8 cellular contexts compared by ENCODE assay signal in genomic region chr4:107037188-107037587, GRCh38. TPM values are rescaled to one million over a fixed set of nuclear protein-coding genes. Genes with fewer than 3 reads are reported as not detected.
A peak's percentile ranks its signal among the peaks of the same experiment; 100 is the strongest.
DNase-seq lines count a peak whose midpoint lies in the region; ATAC-seq, FAIRE-seq and TF ChIP-seq lines count a peak whose summit lies in the region.

No MANE protein-coding gene starts in this region.

- POLR2A ChIA-PET in naive thymus-derived CD4-positive, alpha-beta T cell (lab: Charles Lee), result no interaction called here

- peaks cover 56 to 65% (median 61%) of the 10 kb centered on the region in 5 donors for H3K27me3 Mint-ChIP-seq in naive thymus-derived CD4-positive, alpha-beta T cell

- CTCF ChIA-PET in naive thymus-derived CD4-positive, alpha-beta T cell (lab: Charles Lee), result no interaction called here

- H3K4me3 ChIP-seq in WI38 (ENCODE audit: low read depth, low read length), result no peak overlapping the region
- peak overlapping the region; percentile 62 for H3K4me3 ChIP-seq in iPS-15b (ENCODE audit: low read depth, low read length)
- H3K4me3 ChIP-seq in small intestine (ENCODE audit: low read depth in 1 of 2, low read length in 2 of 2), result no peak overlapping the region
- H3K4me3 ChIP-seq in naive thymus-derived CD4-positive, alpha-beta T cell (ENCODE audit: low read length), result no peak overlapping the region

- H3K4me1 Mint-ChIP-seq in naive thymus-derived CD4-positive, alpha-beta T cell, result peaks cover 17 to 32% (median 26%) of the 10 kb centered on the region in 7 donors

- peaks cover 68% of the 10 kb centered on the region for H3K27me3 ChIP-seq in iPS-15b (ENCODE audit: control insufficient read depth, insufficient read depth, low read length)
- H3K27me3 ChIP-seq in small intestine (ENCODE audit: control insufficient read depth in 2 of 2, insufficient read depth in 2 of 2, low read length in 2 of 2), result peaks cover 4 to 26% of the 10 kb centered on the region in 2 donors
- peaks cover 0 to 4% of the 10 kb centered on the region in 2 donors for H3K27me3 ChIP-seq in naive thymus-derived CD4-positive, alpha-beta T cell (ENCODE audit: control insufficient read depth in 2 of 2, insufficient read depth in 2 of 2, low read length in 2 of 2)

- peaks cover 0 to 6% (median 0%) of the 10 kb centered on the region in 5 donors for H3K36me3 Mint-ChIP-seq in naive thymus-derived CD4-positive, alpha-beta T cell

- H3K27ac Mint-ChIP-seq in naive thymus-derived CD4-positive, alpha-beta T cell, result no peak overlapping the region

- 3 to 6% (median 5%) methylated on average over 19 of the region's 19 CpGs for WGBS in small intestine, 3 donors

- no peak for FAIRE-seq in small intestine (lab: Jason Lieb, UNC)

- peak overlapping the region in 2 of 10 donors; percentile 70 to 76 for H3K4me3 Mint-ChIP-seq in naive thymus-derived CD4-positive, alpha-beta T cell

- TF ChIP-seq CTCF in AG09319 (IDR thresholded peaks at IDR 0.05; ENCODE audit: low read depth, low read length) (peak; percentile 81), WI38 (IDR thresholded peaks at IDR 0.05; ENCODE audit: low read depth, low read length) (peak; percentile 51)

- DNase-seq in AG09319 (ENCODE audit: extremely low read depth, low read depth) (no peak), H4 (ENCODE audit: low spot score) (peak; percentile 39), small intestine (peak; percentile 7)
- no peak for DNase-seq in stimulated activated CD4-positive, alpha-beta T cell treated with anti-CD3 and anti-CD28 coated beads, Interleukin-2, amount 100 ng/mL, for 48 hours
- no peak for DNase-seq in naive thymus-derived CD4-positive, alpha-beta T cell

- H3K4me1 ChIP-seq in iPS-15b (ENCODE audit: control insufficient read depth, insufficient read depth, low read length) (no peaks in the 10 kb centered on the region), small intestine (ENCODE audit: control insufficient read depth in 2 of 2, insufficient read depth in 1 of 2, low read depth in 1 of 2, low read length in 1 of 2) (no peaks in the 10 kb centered on the region)
- no peaks in the 10 kb centered on the region for H3K4me1 ChIP-seq in naive thymus-derived CD4-positive, alpha-beta T cell (ENCODE audit: control insufficient read depth in 2 of 2, insufficient read depth in 2 of 2, low read length in 2 of 2)

- H3K9me3 ChIP-seq in iPS-15b (ENCODE audit: control insufficient read depth, insufficient read depth, low read length), result no peaks in the 10 kb centered on the region
- no peaks in the 10 kb centered on the region for H3K9me3 ChIP-seq in small intestine (ENCODE audit: control insufficient read depth, low read depth)
- no peaks in the 10 kb centered on the region for H3K9me3 ChIP-seq in naive thymus-derived CD4-positive, alpha-beta T cell (ENCODE audit: control insufficient read depth in 2 of 3, low read length in 3 of 3)

- intact Hi-C loops in naive thymus-derived CD4-positive, alpha-beta T cell (cut with micrococcal nuclease), result no loop called here

- peaks cover 0 to 16% (median 0%) of the 10 kb centered on the region in 11 donors for H3K9me3 Mint-ChIP-seq in naive thymus-derived CD4-positive, alpha-beta T cell

- no peak for ATAC-seq in GM21447 (IDR thresholded peaks at IDR 0.05; ENCODE audit: unreplicated experiment)
- no peak for ATAC-seq in naive thymus-derived CD4-positive, alpha-beta T cell

- H3K36me3 ChIP-seq in iPS-15b (ENCODE audit: control insufficient read depth, insufficient read depth, low read length) (no peaks in the 10 kb centered on the region), small intestine (ENCODE audit: control insufficient read depth in 2 of 2, insufficient read depth in 2 of 2, low read length in 2 of 2) (no peaks in the 10 kb centered on the region)
- H3K36me3 ChIP-seq in naive thymus-derived CD4-positive, alpha-beta T cell (ENCODE audit: control insufficient read depth in 2 of 3, insufficient read depth in 3 of 3, low read length in 3 of 3), result no peaks in the 10 kb centered on the region

- H3K27ac ChIP-seq in small intestine (ENCODE audit: low read depth in 1 of 2, low read length in 1 of 2), result no peak overlapping the region
- H3K27ac ChIP-seq in naive thymus-derived CD4-positive, alpha-beta T cell (ENCODE audit: low read depth, low read length), result no peak overlapping the region

- no peak overlapping the region for H3K9ac ChIP-seq in iPS-15b (ENCODE audit: low read depth, low read length)

RNA-seq across cellular contexts. Expression of gene DKK2, which starts 1.1 kb away (rescaled TPM):
- 0.87 and 3.3 TPM in 2 replicates for total RNA-seq in H4 (2014; rRNA removed; shearing (Covaris generic))
- under 1 TPM in 1 of 3 donors, not detected in 2; 0.37 TPM for polyA plus RNA-seq in small intestine
- total RNA-seq in naive thymus-derived CD4-positive, alpha-beta T cell, result not detected
- not detected for polyA plus RNA-seq in naive thymus-derived CD4-positive, alpha-beta T cell

Comparison
In these comparisons a context has a peak if more than half of its experiments do, and no peak if none do; other contexts are left out.
1. DNase-seq: peak in H4 (single experiment) and small intestine (single experiment); none in AG09319 (single experiment), stimulated activated CD4-positive, alpha-beta T cell treated with anti-CD3 and anti-CD28 coated beads, Interleukin-2, amount 100 ng/mL, for 48 hours (0 of 2) and naive thymus-derived CD4-positive, alpha-beta T cell (0 of 9).